In the genomic region with DNA sequence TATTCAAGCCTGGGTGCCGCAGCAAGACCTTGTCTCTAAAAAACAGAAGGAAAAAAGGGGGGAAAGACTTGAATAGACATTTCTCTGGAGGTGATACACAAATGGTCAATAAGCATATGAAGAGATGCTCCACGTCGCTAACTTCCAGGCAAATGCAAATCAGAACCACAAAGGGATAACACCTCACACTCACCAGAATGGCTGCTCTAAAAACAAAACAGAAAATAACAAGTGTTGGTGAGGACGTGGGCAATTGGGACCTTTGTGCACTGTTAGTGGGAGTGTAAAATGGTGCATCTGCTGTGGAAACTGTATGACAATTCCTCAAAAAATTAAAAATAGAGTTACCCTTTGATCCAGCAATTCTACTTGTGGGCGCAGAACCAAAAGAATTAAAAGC, we compare ENCODE assay signal across 1 cellular context.
TF ChIP-seq lines count a peak whose summit lies in the region.

No MANE protein-coding gene starts in this region.

TF ChIP-seq in GM23338, 12 proteins besides CTCF, POLR2A, EP300 and RAD21 (continued from another document):
- TF ChIP-seq, protein P1, sequence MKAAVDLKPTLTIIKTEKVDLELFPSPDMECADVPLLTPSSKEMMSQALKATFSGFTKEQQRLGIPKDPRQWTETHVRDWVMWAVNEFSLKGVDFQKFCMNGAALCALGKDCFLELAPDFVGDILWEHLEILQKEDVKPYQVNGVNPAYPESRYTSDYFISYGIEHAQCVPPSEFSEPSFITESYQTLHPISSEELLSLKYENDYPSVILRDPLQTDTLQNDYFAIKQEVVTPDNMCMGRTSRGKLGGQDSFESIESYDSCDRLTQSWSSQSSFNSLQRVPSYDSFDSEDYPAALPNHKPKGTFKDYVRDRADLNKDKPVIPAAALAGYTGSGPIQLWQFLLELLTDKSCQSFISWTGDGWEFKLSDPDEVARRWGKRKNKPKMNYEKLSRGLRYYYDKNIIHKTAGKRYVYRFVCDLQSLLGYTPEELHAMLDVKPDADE (IDR thresholded peaks at IDR 0.05) = no peak
- TF ChIP-seq NANOG (IDR thresholded peaks at IDR 0.05; ENCODE audit: borderline replicate concordance) (no peak), STAT1 (IDR thresholded peaks at IDR 0.05; ENCODE audit: unreplicated experiment) (no peak), POLR2AphosphoS5 (IDR thresholded peaks at IDR 0.05; ENCODE audit: low read depth) (no peak), JUNB (IDR thresholded peaks at IDR 0.05; ENCODE audit: unreplicated experiment) (no peak), EZH2 (IDR thresholded peaks at IDR 0.05; ENCODE audit: low read depth, unreplicated experiment) (no peak)
- TF ChIP-seq, protein P2, sequence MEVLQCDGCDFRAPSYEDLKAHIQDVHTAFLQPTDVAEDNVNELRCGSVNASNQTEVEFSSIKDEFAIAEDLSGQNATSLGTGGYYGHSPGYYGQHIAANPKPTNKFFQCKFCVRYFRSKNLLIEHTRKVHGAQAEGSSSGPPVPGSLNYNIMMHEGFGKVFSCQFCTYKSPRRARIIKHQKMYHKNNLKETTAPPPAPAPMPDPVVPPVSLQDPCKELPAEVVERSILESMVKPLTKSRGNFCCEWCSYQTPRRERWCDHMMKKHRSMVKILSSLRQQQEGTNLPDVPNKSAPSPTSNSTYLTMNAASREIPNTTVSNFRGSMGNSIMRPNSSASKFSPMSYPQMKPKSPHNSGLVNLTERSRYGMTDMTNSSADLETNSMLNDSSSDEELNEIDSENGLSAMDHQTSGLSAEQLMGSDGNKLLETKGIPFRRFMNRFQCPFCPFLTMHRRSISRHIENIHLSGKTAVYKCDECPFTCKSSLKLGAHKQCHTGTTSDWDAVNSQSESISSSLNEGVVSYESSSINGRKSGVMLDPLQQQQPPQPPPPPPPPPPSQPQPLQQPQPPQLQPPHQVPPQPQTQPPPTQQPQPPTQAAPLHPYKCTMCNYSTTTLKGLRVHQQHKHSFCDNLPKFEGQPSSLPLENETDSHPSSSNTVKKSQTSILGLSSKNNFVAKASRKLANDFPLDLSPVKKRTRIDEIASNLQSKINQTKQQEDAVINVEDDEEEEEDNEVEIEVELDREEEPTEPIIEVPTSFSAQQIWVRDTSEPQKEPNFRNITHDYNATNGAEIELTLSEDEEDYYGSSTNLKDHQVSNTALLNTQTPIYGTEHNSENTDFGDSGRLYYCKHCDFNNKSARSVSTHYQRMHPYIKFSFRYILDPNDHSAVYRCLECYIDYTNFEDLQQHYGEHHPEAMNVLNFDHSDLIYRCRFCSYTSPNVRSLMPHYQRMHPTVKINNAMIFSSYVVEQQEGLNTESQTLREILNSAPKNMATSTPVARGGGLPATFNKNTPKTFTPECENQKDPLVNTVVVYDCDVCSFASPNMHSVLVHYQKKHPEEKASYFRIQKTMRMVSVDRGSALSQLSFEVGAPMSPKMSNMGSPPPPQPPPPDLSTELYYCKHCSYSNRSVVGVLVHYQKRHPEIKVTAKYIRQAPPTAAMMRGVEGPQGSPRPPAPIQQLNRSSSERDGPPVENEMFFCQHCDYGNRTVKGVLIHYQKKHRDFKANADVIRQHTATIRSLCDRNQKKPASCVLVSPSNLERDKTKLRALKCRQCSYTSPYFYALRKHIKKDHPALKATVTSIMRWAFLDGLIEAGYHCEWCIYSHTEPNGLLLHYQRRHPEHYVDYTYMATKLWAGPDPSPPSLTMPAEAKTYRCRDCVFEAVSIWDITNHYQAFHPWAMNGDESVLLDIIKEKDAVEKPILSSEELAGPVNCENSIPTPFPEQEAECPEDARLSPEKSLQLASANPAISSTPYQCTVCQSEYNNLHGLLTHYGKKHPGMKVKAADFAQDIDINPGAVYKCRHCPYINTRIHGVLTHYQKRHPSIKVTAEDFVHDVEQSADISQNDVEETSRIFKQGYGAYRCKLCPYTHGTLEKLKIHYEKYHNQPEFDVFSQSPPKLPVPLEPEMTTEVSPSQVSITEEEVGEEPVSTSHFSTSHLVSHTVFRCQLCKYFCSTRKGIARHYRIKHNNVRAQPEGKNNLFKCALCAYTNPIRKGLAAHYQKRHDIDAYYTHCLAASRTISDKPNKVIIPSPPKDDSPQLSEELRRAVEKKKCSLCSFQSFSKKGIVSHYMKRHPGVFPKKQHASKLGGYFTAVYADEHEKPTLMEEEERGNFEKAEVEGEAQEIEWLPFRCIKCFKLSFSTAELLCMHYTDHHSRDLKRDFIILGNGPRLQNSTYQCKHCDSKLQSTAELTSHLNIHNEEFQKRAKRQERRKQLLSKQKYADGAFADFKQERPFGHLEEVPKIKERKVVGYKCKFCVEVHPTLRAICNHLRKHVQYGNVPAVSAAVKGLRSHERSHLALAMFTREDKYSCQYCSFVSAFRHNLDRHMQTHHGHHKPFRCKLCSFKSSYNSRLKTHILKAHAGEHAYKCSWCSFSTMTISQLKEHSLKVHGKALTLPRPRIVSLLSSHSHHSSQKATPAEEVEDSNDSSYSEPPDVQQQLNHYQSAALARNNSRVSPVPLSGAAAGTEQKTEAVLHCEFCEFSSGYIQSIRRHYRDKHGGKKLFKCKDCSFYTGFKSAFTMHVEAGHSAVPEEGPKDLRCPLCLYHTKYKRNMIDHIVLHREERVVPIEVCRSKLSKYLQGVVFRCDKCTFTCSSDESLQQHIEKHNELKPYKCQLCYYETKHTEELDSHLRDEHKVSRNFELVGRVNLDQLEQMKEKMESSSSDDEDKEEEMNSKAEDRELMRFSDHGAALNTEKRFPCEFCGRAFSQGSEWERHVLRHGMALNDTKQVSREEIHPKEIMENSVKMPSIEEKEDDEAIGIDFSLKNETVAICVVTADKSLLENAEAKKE (CRISPR knock-in tag; IDR thresholded peaks at IDR 0.05) = no peak
